In the genomic region with DNA sequence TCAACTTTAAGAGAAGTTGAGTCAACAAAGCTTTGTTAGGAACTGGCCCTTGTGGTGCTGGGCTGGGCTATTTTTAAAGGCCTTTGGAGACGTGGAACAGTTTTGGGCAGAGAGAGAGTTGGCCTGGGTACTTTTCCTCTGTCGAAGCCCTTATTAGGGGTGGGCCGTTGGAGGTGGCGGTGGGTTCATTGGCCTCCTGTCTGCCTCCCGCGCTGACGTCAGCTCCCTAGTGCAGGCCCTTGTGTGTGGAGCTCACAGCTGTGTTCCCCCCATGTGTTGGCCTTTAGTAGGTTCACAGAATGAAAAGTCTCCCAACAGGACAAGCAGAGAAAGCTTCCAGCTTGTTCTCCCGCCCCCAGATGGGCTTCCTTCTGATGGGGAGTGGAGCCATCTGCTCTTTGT, we compare ENCODE assay signal across 1 cellular context.
TF ChIP-seq lines count a peak whose summit lies in the region.

No MANE protein-coding gene starts in this region.

TF ChIP-seq in WTC11, 78 proteins besides CTCF, POLR2A, EP300 and RAD21 (continued from another document):
- TF ChIP-seq SMAD4 (CRISPR knock-in tag; IDR thresholded peaks at IDR 0.05) (no peak), E2F5 (CRISPR knock-in tag; IDR thresholded peaks at IDR 0.05) (no peak), HMGXB4 (CRISPR knock-in tag; IDR thresholded peaks at IDR 0.05) (no peak), ZNF317 (CRISPR knock-in tag; IDR thresholded peaks at IDR 0.05; ENCODE audit: borderline replicate concordance, low read depth) (no peak)
TF ChIP-seq in WTC11: peak in this region for 0.
